ENCODE assay signal across 9 cellular contexts in the genomic region with DNA sequence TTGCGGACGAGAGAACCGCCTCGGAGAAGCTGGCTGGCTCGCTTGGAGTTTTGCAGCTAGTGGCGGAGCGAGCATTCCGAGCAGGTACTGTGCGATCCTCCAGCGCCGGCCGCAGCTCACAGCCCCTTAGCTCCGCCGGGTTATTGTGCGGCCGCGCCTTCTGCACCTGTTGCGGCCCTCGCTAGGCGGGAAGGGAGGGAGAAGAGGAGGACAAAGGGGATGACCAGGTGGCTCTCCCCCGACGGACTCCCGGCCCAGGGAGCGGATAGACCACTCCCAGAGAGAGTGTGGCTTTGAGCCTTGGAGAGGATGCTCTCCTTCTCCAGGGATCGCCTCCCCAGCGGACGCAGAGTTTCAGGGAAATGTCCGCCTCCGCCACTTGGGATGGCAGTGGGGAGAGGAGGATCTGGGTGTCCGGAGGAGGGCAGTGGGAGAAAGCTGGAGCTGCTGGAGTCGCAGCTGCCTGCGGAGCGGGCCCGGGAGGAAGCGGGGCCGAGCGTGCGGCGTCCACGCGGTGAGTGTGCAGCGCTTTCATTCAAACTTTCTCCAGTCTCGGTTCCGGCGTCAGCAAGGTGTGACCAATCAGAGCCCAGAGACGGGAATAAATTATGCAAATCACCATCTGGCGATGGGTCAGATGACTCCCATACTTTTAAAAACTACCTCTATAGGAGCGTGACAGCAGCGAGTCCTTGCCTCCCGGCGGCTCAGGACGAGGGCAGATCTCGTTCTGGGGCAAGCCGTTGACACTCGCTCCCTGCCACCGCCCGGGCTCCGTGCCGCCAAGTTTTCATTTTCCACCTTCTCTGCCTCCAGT. TPM values are rescaled to one million over a fixed set of nuclear protein-coding genes. Genes with fewer than 3 reads are reported as not detected.
DNase-seq lines count a peak whose midpoint lies in the region; ATAC-seq and TF ChIP-seq lines count a peak whose summit lies in the region.
"Had no signal": no experiment of that assay in that cellular context is flagged by ENCODE, and none has a peak within 500 bp of the region (broad histone marks: within the 10 kb centered on the region; RNA-seq: fewer than 3 reads in every experiment).

A gene (plus strand): TSS at position 681 of the 817 bp plus-strand sequence. CDS start 252 bp downstream, outside the sequence.

- H3K27ac Mint-ChIP-seq in T-helper 1 cell treated with Interleukin-12 subunit alpha and Interleukin-12 subunit beta and Interleukin-4 antibody, amounts not matched to agents 30 μg/mL and 1 μg/mL, for 36 hours, result no peak within 1 kb of the TSS
- H3K27ac Mint-ChIP-seq in chondrocyte (ENCODE audit: unreplicated experiment), result peak within 1 kb of the TSS; percentile 41

- ATAC-seq in GM21619 (IDR thresholded peaks at IDR 0.05; ENCODE audit: unreplicated experiment) (peak; percentile 60), left lobe of liver (peak; percentile 68)

- H3K27me3 Mint-ChIP-seq in T-helper 1 cell treated with Interleukin-12 subunit alpha and Interleukin-12 subunit beta and Interleukin-4 antibody, amounts not matched to agents 30 μg/mL and 1 μg/mL, for 36 hours (ENCODE audit: low read depth), result peaks cover 87% of the 10 kb centered on the region
- H3K27me3 Mint-ChIP-seq in chondrocyte (ENCODE audit: low read depth), result peaks cover 44% of the 10 kb centered on the region

- TF ChIP-seq CTCF in chondrocyte (IDR thresholded peaks at IDR 0.05), result no peak

- H3K36me3 Mint-ChIP-seq in T-helper 1 cell treated with Interleukin-12 subunit alpha and Interleukin-12 subunit beta and Interleukin-4 antibody, amounts not matched to agents 30 μg/mL and 1 μg/mL, for 36 hours (ENCODE audit: low read depth), result no peaks in the 10 kb centered on the region
- no peaks in the 10 kb centered on the region for H3K36me3 Mint-ChIP-seq in chondrocyte (ENCODE audit: low read depth)

- peak within 1 kb of the TSS; percentile 61 for H3K4me3 Mint-ChIP-seq in T-helper 1 cell treated with Interleukin-12 subunit alpha and Interleukin-12 subunit beta and Interleukin-4 antibody, amounts not matched to agents 30 μg/mL and 1 μg/mL, for 36 hours
- peak within 1 kb of the TSS; percentile 71 for H3K4me3 Mint-ChIP-seq in chondrocyte (ENCODE audit: unreplicated experiment)

- peak; percentile 76 for DNase-seq in Caki2 (ENCODE audit: low read depth)
- peak; percentile 64 for DNase-seq in NCI-H1092 (lab: John Stamatoyannopoulos, UW)
- no peak for DNase-seq in chondrocyte (ENCODE audit: low spot score)
- DNase-seq in left lobe of liver (ENCODE audit: low spot score), result peak; percentile 90
- peak; percentile 38 for DNase-seq in stimulated activated CD4-positive, alpha-beta T cell treated with anti-CD3 and anti-CD28 coated beads, Interleukin-4, amount 100 ng/mL, for 1 hour
- DNase-seq in superior temporal gyrus (ENCODE audit: extremely low spot score), result no peak

- in situ Hi-C loops in Caki2 (cut with HindIII; ENCODE audit: low pct_unique_long_range_greater_than_20kb, low sequenced_read_pairs), result no loop called here

- peaks cover 27% of the 10 kb centered on the region for H3K4me1 Mint-ChIP-seq in T-helper 1 cell treated with Interleukin-12 subunit alpha and Interleukin-12 subunit beta and Interleukin-4 antibody, amounts not matched to agents 30 μg/mL and 1 μg/mL, for 36 hours (ENCODE audit: low read depth)
- peaks cover 31% of the 10 kb centered on the region for H3K4me1 Mint-ChIP-seq in chondrocyte (ENCODE audit: low read depth)

- H3K9me3 Mint-ChIP-seq in T-helper 1 cell treated with Interleukin-12 subunit alpha and Interleukin-12 subunit beta and Interleukin-4 antibody, amounts not matched to agents 30 μg/mL and 1 μg/mL, for 36 hours, result no peaks in the 10 kb centered on the region
- no peaks in the 10 kb centered on the region for H3K9me3 Mint-ChIP-seq in chondrocyte (ENCODE audit: low read depth)

RNA-seq across cellular contexts. Expression of the gene that starts here (rescaled TPM):
- total RNA-seq in Caki2 (2014; rRNA removed; shearing (Covaris generic); ENCODE audit: low replicate concordance), result 4.5 and 6.1 TPM in 2 replicates
- 0.34 to 1.5 TPM (median 1.4 TPM) in 3 replicates for total RNA-seq in chondrocyte
- 89.4 TPM for total RNA-seq in left lobe of liver
- total RNA-seq: T-helper 1 cell treated with Interleukin-12 subunit alpha and Interleukin-12 subunit beta and Interleukin-4 antibody, amounts not matched to agents 30 ng/mL and 1 ng/mL, for 36 hours had no signal

Comparison
In these comparisons a context has a peak if more than half of its experiments do, and no peak if none do; other contexts are left out.
1. RNA of the gene that starts here (total RNA-seq): 89.4 TPM in left lobe of liver (single experiment); 4.5 to 6.1 TPM in Caki2 and 0.34 to 1.5 TPM in chondrocyte; every median in the first group is over 10 times any median in the second.
2. DNase-seq: peak in Caki2 (single experiment), NCI-H1092 (single experiment), left lobe of liver (single experiment) and stimulated activated CD4-positive, alpha-beta T cell treated with anti-CD3 and anti-CD28 coated beads, Interleukin-4, amount 100 ng/mL, for 1 hour (single experiment); none in chondrocyte (single experiment) and superior temporal gyrus (single experiment).